In the genomic region with DNA sequence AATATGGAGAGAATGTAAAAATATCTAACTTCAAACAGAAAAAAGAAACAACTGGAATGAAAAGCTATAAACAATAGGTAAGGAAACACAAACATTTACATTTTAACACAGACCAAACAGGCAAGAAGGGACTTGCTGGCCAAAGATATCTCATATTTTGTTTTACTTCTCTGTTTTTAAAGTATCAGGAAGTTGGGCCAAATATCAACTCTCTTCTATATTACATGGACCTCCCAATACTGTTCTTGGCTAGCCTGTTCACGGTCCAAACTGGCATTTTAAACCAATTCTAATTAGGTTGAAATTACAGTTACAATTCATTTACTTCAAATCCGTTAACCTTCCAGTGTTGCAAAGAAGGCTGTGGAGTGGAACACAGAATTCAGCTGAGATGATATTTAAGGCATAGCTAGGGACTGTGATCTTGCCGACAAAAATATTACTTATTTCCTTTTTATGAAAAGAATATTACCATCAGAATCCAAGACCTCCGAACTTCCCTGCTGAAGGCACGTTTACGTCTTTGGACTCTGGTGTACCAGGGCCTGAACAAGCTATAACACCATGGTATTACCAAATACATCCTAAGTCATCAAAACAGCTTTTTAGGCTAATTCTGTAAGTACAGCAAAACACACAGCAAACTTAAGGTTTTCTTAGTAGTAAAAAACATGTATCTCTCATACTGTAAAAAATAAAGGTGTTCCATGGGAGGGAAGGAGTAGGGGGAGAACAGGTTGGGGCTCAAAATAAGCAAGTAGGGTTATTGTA, we compare ENCODE assay signal across 9 cellular contexts.
A peak's percentile ranks its signal among the peaks of the same experiment; 100 is the strongest.
DNase-seq lines count a peak whose midpoint lies in the region; ATAC-seq, FAIRE-seq and TF ChIP-seq lines count a peak whose summit lies in the region.
"Had no signal": no experiment of that assay in that cellular context is flagged by ENCODE, and none has a peak within 500 bp of the region (broad histone marks: within the 10 kb centered on the region; RNA-seq: fewer than 3 reads in every experiment).

No MANE protein-coding gene starts in this region.

- H3K9me3 Mint-ChIP-seq in CD4-positive, alpha-beta T cell, result no peaks in the 10 kb centered on the region

- H3K27ac Mint-ChIP-seq in CD4-positive, alpha-beta T cell, result peak overlapping the region; percentile 96

- no TSS peak for BruUV-seq in K562 (replicated peaks; lab: Mats Ljungman, UMichigan)

- no peaks in the 10 kb centered on the region for H3K9me3 ChIP-seq in CD4-positive, alpha-beta T cell (ENCODE audit: control insufficient read depth, low read length)
- H3K9me3 ChIP-seq in Karpas-422 (ENCODE audit: low read length) (no peaks in the 10 kb centered on the region), K562 (replicated peaks; ENCODE audit: control insufficient read depth, insufficient read depth, low read depth, low read length) (no peaks in the 10 kb centered on the region), muscle layer of duodenum (ENCODE audit: control insufficient read depth in 1 of 2, low read length in 2 of 2) (no peaks in the 10 kb centered on the region)

- intact Hi-C loops in CD4-positive, alpha-beta T cell (cut with DNase I, micrococcal nuclease), result loop anchor here in 1 of 2 experiments (10.0 kb wide), 2 partner anchors 351 to 731 kb away; no protein-coding TSS in a partner anchor
- intact Hi-C loops in K562 (cut with micrococcal nuclease), result no loop called here

- H4K20me1 ChIP-seq in Karpas-422 (ENCODE audit: insufficient read depth, low read depth, low read length) (no peaks in the 10 kb centered on the region), K562 (replicated peaks; ENCODE audit: control insufficient read depth, insufficient read depth, low read length) (peaks cover 16% of the 10 kb centered on the region)

- no peak for FAIRE-seq in K562 (lab: Jason Lieb, UNC)

- no peaks in the 10 kb centered on the region for H3K9me1 ChIP-seq in K562 (ENCODE audit: control insufficient read depth, insufficient read depth, low read length)

- H2AFZ ChIP-seq in Karpas-422 (ENCODE audit: low read length), result no peak overlapping the region
- H2AFZ ChIP-seq in K562 (ENCODE audit: low read depth, low read length), result no peak overlapping the region

- H3K27ac ChIP-seq in CD4-positive, alpha-beta T cell (ENCODE audit: low read depth, low read length), result no peak overlapping the region
- H3K27ac ChIP-seq in Karpas-422 (ENCODE audit: low read length) (peak overlapping the region; percentile 68), K562 (ENCODE audit: extremely low read depth, low read depth, low read length) (peak overlapping the region; percentile 5), muscle layer of duodenum (ENCODE audit: low read length) (peak overlapping the region; percentile 76)

- no peaks in the 10 kb centered on the region for H3K27me3 Mint-ChIP-seq in CD4-positive, alpha-beta T cell

- H3K27me3 ChIP-seq in CD4-positive, alpha-beta T cell (ENCODE audit: control insufficient read depth, insufficient read depth, low read length), result no peaks in the 10 kb centered on the region
- H3K27me3 ChIP-seq in Karpas-422 (ENCODE audit: low read length), result no peaks in the 10 kb centered on the region
- H3K27me3 ChIP-seq in K562 (ENCODE audit: control insufficient read depth in 2 of 2, insufficient read depth in 2 of 2, low read length in 2 of 2), result no peaks in the 10 kb centered on the region
- H3K27me3 ChIP-seq in muscle layer of duodenum (ENCODE audit: low read depth, low read length), result no peaks in the 10 kb centered on the region

- WGBS in K562 (ENCODE audit: insufficient coverage, low coverage, missing lambda C conversion rate), result 43% methylated on average over 6 of the region's 6 CpGs

- POLR2A ChIA-PET in CD4-positive, alpha-beta T cell (lab: Charles Lee), result interaction anchor here (0.7 to 7.9 kb wide), 2 partner anchors 9 to 164 kb away, joined by 3 to 115 read pairs; a partner anchor contains a TSS
- POLR2A ChIA-PET in K562 (lab: Yijun Ruan, JAX), result interaction anchor here (0.6 to 1.9 kb wide), 3 partner anchors 12 to 286 kb away, joined by 3 to 8 read pairs (median 3); no protein-coding TSS in a partner anchor

- peaks cover 69% of the 10 kb centered on the region for H3K4me1 Mint-ChIP-seq in CD4-positive, alpha-beta T cell (ENCODE audit: low read depth)

- no peaks in the 10 kb centered on the region for H3K9me2 ChIP-seq in Karpas-422 (replicated peaks; ENCODE audit: insufficient read depth, low read length)

- no peak for TF ChIP-seq CTCF in CD4-positive, alpha-beta T cell (IDR thresholded peaks at IDR 0.05)
- no peak for TF ChIP-seq CTCF in K562 (IDR thresholded peaks at IDR 0.05 in 2 of 3, conservative IDR thresholded peaks at IDR 0.05 in 1 of 3; ENCODE audit: insufficient read depth in 2 of 3, low read depth in 1 of 3, low read length in 3 of 3)

- no peak for DNase-seq in CD4-positive, alpha-beta T cell
- DNase-seq in Karpas-422 (no peak), K562 (ENCODE audit: extremely low read depth in 1 of 4, low spot score in 3 of 4) (no peak), NCI-H510A (lab: John Stamatoyannopoulos, UW) (no peak), DMS 273 (lab: John Stamatoyannopoulos, UW; ENCODE audit: unreplicated experiment) (no peak), islet precursor cell (no peak)
- DNase-seq: stimulated activated CD4-positive, alpha-beta T cell treated with anti-CD3 and anti-CD28 coated beads, Interleukin-2, amount 100 ng/mL, for 48 hours had no signal

- in situ Hi-C loops in K562 (cut with MboI), result no loop called here

- TF ChIP-seq RAD21 in K562 (CRISPR knock-in tag; conservative IDR thresholded peaks at IDR 0.05 in 1 of 2, IDR thresholded peaks at IDR 0.05 in 1 of 2), result no peak

- H3K79me2 ChIP-seq in Karpas-422 (ENCODE audit: low read length) (peaks cover 71% of the 10 kb centered on the region), K562 (ENCODE audit: control insufficient read depth, insufficient read depth, low read length) (peaks cover 96% of the 10 kb centered on the region)

- H3K4me3 Mint-ChIP-seq in CD4-positive, alpha-beta T cell, result peak overlapping the region; percentile 5

- H3K9ac ChIP-seq in Karpas-422 (ENCODE audit: low read length) (peak overlapping the region; percentile 83), K562 (ENCODE audit: insufficient read depth in 1 of 2, low read depth in 2 of 2, low read length in 2 of 2) (peak overlapping the region in 1 of 2 experiments; percentile 67; a peak in 2 of 4 replicates)

- no peak for ATAC-seq in CD4-positive, alpha-beta T cell (ENCODE audit: poor library complexity)
- ATAC-seq in K562 (no peak), HG03342 (IDR thresholded peaks at IDR 0.05; ENCODE audit: unreplicated experiment) (no peak)

- no peak for TF ChIP-seq POLR2A in K562 (conservative IDR thresholded peaks at IDR 0.05)

- H3K36me3 ChIP-seq in Karpas-422 (ENCODE audit: insufficient read depth, low read length) (peaks cover 8% of the 10 kb centered on the region; the same call in 1 of the 2 replicates), K562 (ENCODE audit: control insufficient read depth, insufficient read depth, low read length) (peaks cover 55% of the 10 kb centered on the region), muscle layer of duodenum (ENCODE audit: control insufficient read depth in 1 of 2, insufficient read depth in 2 of 2, low read length in 2 of 2) (peaks cover 8 to 15% of the 10 kb centered on the region in 2 donors)

- CTCF ChIA-PET in CD4-positive, alpha-beta T cell (lab: Charles Lee), result interaction anchor here (1.5 kb wide), 1 partner anchor 83 kb away, joined by 4 read pairs; no protein-coding TSS in a partner anchor
- CTCF ChIA-PET in K562 (lab: Yijun Ruan, JAX; ENCODE audit: low intra/inter-chr PET ratio), result no interaction called here

- peaks cover 66% of the 10 kb centered on the region for H3K36me3 Mint-ChIP-seq in CD4-positive, alpha-beta T cell (ENCODE audit: low read depth)

- TF ChIP-seq EP300 in K562 (IDR thresholded peaks at IDR 0.05; ENCODE audit: low read length), result no peak

- H3K4me2 ChIP-seq in Karpas-422 (ENCODE audit: low read depth, low read length, poor library complexity, severe bottlenecking) (peak overlapping the region; percentile 96), K562 (ENCODE audit: insufficient read depth, low read length) (peak overlapping the region; percentile 69)

- H3K4me1 ChIP-seq in Karpas-422 (ENCODE audit: low read length) (peaks cover 73% of the 10 kb centered on the region), K562 (replicated peaks in 1 of 2; ENCODE audit: control insufficient read depth in 2 of 2, insufficient read depth in 2 of 2, low read length in 2 of 2) (peaks cover 14 to 42% of the 10 kb centered on the region in 2 experiments), muscle layer of duodenum (ENCODE audit: control insufficient read depth in 1 of 2, insufficient read depth in 2 of 2, low read length in 2 of 2) (peaks cover 5 to 14% of the 10 kb centered on the region in 2 donors)

- peak overlapping the region; percentile 84 for H3K4me3 ChIP-seq in Karpas-422 (ENCODE audit: low read length)
- H3K4me3 ChIP-seq in K562, result peak overlapping the region; percentile 68
- peak overlapping the region in 1 of 2 donors; percentile 80 for H3K4me3 ChIP-seq in muscle layer of duodenum (ENCODE audit: low read depth in 1 of 2, low read length in 2 of 2)

TF ChIP-seq in K562, 482 proteins besides CTCF, POLR2A, EP300 and RAD21:
- peak; percentile 35 for TF ChIP-seq SMARCB1 (IDR thresholded peaks at IDR 0.05; ENCODE audit: insufficient read length, low read depth)
- TF ChIP-seq, protein P1, sequence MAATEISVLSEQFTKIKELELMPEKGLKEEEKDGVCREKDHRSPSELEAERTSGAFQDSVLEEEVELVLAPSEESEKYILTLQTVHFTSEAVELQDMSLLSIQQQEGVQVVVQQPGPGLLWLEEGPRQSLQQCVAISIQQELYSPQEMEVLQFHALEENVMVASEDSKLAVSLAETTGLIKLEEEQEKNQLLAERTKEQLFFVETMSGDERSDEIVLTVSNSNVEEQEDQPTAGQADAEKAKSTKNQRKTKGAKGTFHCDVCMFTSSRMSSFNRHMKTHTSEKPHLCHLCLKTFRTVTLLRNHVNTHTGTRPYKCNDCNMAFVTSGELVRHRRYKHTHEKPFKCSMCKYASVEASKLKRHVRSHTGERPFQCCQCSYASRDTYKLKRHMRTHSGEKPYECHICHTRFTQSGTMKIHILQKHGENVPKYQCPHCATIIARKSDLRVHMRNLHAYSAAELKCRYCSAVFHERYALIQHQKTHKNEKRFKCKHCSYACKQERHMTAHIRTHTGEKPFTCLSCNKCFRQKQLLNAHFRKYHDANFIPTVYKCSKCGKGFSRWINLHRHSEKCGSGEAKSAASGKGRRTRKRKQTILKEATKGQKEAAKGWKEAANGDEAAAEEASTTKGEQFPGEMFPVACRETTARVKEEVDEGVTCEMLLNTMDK (IDR thresholded peaks at IDR 0.05; ENCODE audit: borderline replicate concordance, insufficient read depth, low read depth, low read length, poor library complexity, severe bottlenecking), result no peak
TF ChIP-seq in K562: peak in this region for 1.
